In genomic region chr2:11481789-11482472, GRCh38 we compare ENCODE assay signal across 11 cellular contexts. TPM values are rescaled to one million over a fixed set of nuclear protein-coding genes. Genes with fewer than 3 reads are reported as not detected.
A peak's percentile ranks its signal among the peaks of the same experiment; 100 is the strongest.
DNase-seq lines count a peak whose midpoint lies in the region; ATAC-seq and TF ChIP-seq lines count a peak whose summit lies in the region.
"Had no signal": no experiment of that assay in that cellular context is flagged by ENCODE, and none has a peak within 500 bp of the region (broad histone marks: within the 10 kb centered on the region; RNA-seq: fewer than 3 reads in every experiment).

No MANE protein-coding gene starts in this region.

- peak overlapping the region; percentile 100 for H2BK12ac ChIP-seq in neuronal stem cell (ENCODE audit: low read length)

- H4K91ac ChIP-seq in neuronal stem cell (ENCODE audit: low read depth, low read length, poor library complexity), result no peak overlapping the region

- no peak for TF ChIP-seq POLR2A in heart left ventricle (IDR thresholded peaks at IDR 0.05)

- H2BK15ac ChIP-seq in neuronal stem cell (ENCODE audit: low read length), result peak overlapping the region; percentile 85

- H3K36me3 ChIP-seq in heart left ventricle (no peaks in the 10 kb centered on the region), hepatocyte (replicated peaks; ENCODE audit: insufficient read depth, low read depth) (no peaks in the 10 kb centered on the region), neuronal stem cell (replicated peaks in 1 of 2; ENCODE audit: control insufficient read depth in 2 of 2, insufficient read depth in 2 of 2, low read length in 2 of 2) (peaks cover 0 to 28% of the 10 kb centered on the region in 2 donors), Karpas-422 (ENCODE audit: insufficient read depth, low read length) (no peaks in the 10 kb centered on the region)
- H3K36me3 ChIP-seq: transverse colon had no signal

- peak overlapping the region; percentile 70 for H2AK5ac ChIP-seq in neuronal stem cell (ENCODE audit: low read depth, low read length)

- WGBS in heart left ventricle, 4 donors, result 34 to 63% (median 50%) methylated on average over 18 to 61 of the region's 61 CpGs
- 36% methylated on average over 39 of the region's 61 CpGs for WGBS in hepatocyte (ENCODE audit: low lambda C conversion rate, missing lambda C conversion rate)
- no CpG with 5 or more reads among the region's 61 CpGs for WGBS in neuronal stem cell (ENCODE audit: extremely low coverage in 2 of 2, insufficient read length in 2 of 2, insufficient replicate concordance in 1 of 2), 2 donors

- H2BK120ac ChIP-seq in neuronal stem cell (ENCODE audit: low read depth, low read length), result peak overlapping the region; percentile 94

- H3K23ac ChIP-seq in neuronal stem cell (ENCODE audit: low read depth, low read length, poor library complexity), result peak overlapping the region; percentile 80

- H3K27ac ChIP-seq in heart left ventricle (peak overlapping the region in 4 of 12 donors; percentile 38 to 52 (median 42)), hepatocyte (peak overlapping the region; percentile 36), neuronal stem cell (replicated peaks; ENCODE audit: low read length) (no peak overlapping the region), Karpas-422 (ENCODE audit: low read length) (no peak overlapping the region)

- ATAC-seq in heart left ventricle (peak in 1 of 4 donors; percentile 19), GM18873 (IDR thresholded peaks at IDR 0.05; ENCODE audit: low FRiP score, unreplicated experiment) (no peak)

- H3K9me2 ChIP-seq in hepatocyte (replicated peaks; ENCODE audit: insufficient read depth) (no peaks in the 10 kb centered on the region), Karpas-422 (replicated peaks; ENCODE audit: insufficient read depth, low read length) (no peaks in the 10 kb centered on the region)

- H3K79me2 ChIP-seq in hepatocyte (peaks cover 16% of the 10 kb centered on the region), Karpas-422 (ENCODE audit: low read length) (peaks cover 5% of the 10 kb centered on the region)

- no peaks in the 10 kb centered on the region for H4K20me1 ChIP-seq in hepatocyte (ENCODE audit: insufficient read depth, poor library complexity, severe bottlenecking)
- 0 out of 2 replicates have a peak, but pooled peaks cover 3% of the 10 kb centered on the region for H4K20me1 ChIP-seq in Karpas-422 (ENCODE audit: insufficient read depth, low read depth, low read length)

- H3K9ac ChIP-seq in neuronal stem cell (ENCODE audit: low read depth, low read length, poor library complexity) (peak overlapping the region; percentile 88), Karpas-422 (ENCODE audit: low read length) (no peak overlapping the region)

- H3K4me2 ChIP-seq in hepatocyte, result peak overlapping the region; percentile 96
- peak overlapping the region; percentile 98 for H3K4me2 ChIP-seq in neuronal stem cell (ENCODE audit: insufficient read depth, low read length, poor library complexity, severe bottlenecking)
- H3K4me2 ChIP-seq in Karpas-422 (ENCODE audit: low read depth, low read length, poor library complexity, severe bottlenecking), result no peak overlapping the region

- H3K9me3 ChIP-seq in heart left ventricle (no peaks in the 10 kb centered on the region), hepatocyte (ENCODE audit: low read depth) (no peaks in the 10 kb centered on the region), neuronal stem cell (replicated peaks in 1 of 2; ENCODE audit: control insufficient read depth in 2 of 2, insufficient read depth in 1 of 2, low read depth in 1 of 2, low read length in 2 of 2) (peaks cover 0 to 16% of the 10 kb centered on the region in 2 donors), Karpas-422 (ENCODE audit: low read length) (no peaks in the 10 kb centered on the region)
- H3K9me3 ChIP-seq: transverse colon had no signal

- peak overlapping the region; percentile 68 for H2AFZ ChIP-seq in hepatocyte
- no peak overlapping the region for H2AFZ ChIP-seq in neuronal stem cell (ENCODE audit: low read length)
- no peak overlapping the region for H2AFZ ChIP-seq in Karpas-422 (ENCODE audit: low read length)

- peak overlapping the region; percentile 66 for H3K4ac ChIP-seq in neuronal stem cell (ENCODE audit: low read length)

- H3K27me3 ChIP-seq in heart left ventricle (peaks cover 0 to 58% (median 9%) of the 10 kb centered on the region in 9 donors), hepatocyte (peaks cover 25% of the 10 kb centered on the region), neuronal stem cell (ENCODE audit: control insufficient read depth in 3 of 3, insufficient read depth in 3 of 3, low read depth in 1 of 3, low read length in 3 of 3) (peaks cover 0 to 4% (median 0%) of the 10 kb centered on the region in 3 experiments), Karpas-422 (ENCODE audit: low read length) (no peaks in the 10 kb centered on the region)

- intact Hi-C loops in heart left ventricle (cut with DNase I), result no loop called here
- intact Hi-C loops in cardiac septum (cut with DNase I), result loop anchor here (10.0 kb wide), 1 partner anchor 193 kb away; the partner anchor contains the start of gene NTSR2

- in situ Hi-C loops in G401 (cut with HindIII; ENCODE audit: low sequenced_read_pairs), result no loop called here

- peak overlapping the region; percentile 82 for H3K14ac ChIP-seq in neuronal stem cell (ENCODE audit: low read length)

- H3K79me1 ChIP-seq in neuronal stem cell (ENCODE audit: low read depth, low read length), result peaks cover 10% of the 10 kb centered on the region

- peaks cover 0 to 15% (median 0%) of the 10 kb centered on the region in 12 donors for H3K4me1 ChIP-seq in heart left ventricle
- H3K4me1 ChIP-seq in hepatocyte (ENCODE audit: insufficient read depth), result peaks cover 11% of the 10 kb centered on the region
- H3K4me1 ChIP-seq in neuronal stem cell (ENCODE audit: control insufficient read depth in 2 of 2, insufficient read depth in 1 of 2, low read depth in 1 of 2, low read length in 2 of 2), result peaks cover 14 to 33% of the 10 kb centered on the region in 2 donors
- H3K4me1 ChIP-seq in Karpas-422 (ENCODE audit: low read length), result peaks cover 16% of the 10 kb centered on the region

- DNase-seq in heart left ventricle (no peak), cardiac septum (ENCODE audit: low spot score) (no peak), hepatocyte (ENCODE audit: low spot score) (no peak), neuronal stem cell (ENCODE audit: low spot score) (no peak), Karpas-422 (no peak), COLO829 (ENCODE audit: low spot score) (no peak), G401 (ENCODE audit: low spot score) (no peak)
- DNase-seq: activated T-cell treated with anti-CD3 and anti-CD28 coated beads for 4 hours, DMS 273 treated with DMSO at 0.1 percent for 48 hours, transverse colon had no signal

- peak overlapping the region; percentile 82 for H4K8ac ChIP-seq in neuronal stem cell (ENCODE audit: low read depth, low read length)

- peak overlapping the region; percentile 99 for H3K18ac ChIP-seq in neuronal stem cell (ENCODE audit: low read length)

- peak overlapping the region; percentile 87 for H2BK5ac ChIP-seq in neuronal stem cell (ENCODE audit: low read length)

- TF ChIP-seq CTCF in heart left ventricle (IDR thresholded peaks at IDR 0.05) (no peak), hepatocyte (IDR thresholded peaks at IDR 0.05; ENCODE audit: poor library complexity) (no peak)

- H3K4me3 ChIP-seq in heart left ventricle (peak overlapping the region; percentile 29 to 71 (median 56)), hepatocyte (peak overlapping the region; percentile 60), neuronal stem cell (ENCODE audit: low read length in 2 of 2) (peak overlapping the region; percentile 99 to 100), Karpas-422 (ENCODE audit: low read length) (no peak overlapping the region)

RNA-seq across cellular contexts. Expression of gene E2F6, which starts 16.0 kb away (rescaled TPM):
- total RNA-seq in heart left ventricle (10 to 100 TPM; 12.6 to 20.4 (median 15.8) TPM), cardiac septum (18.7 TPM), hepatocyte (18.3 and 23.1 TPM in 2 replicates)
- polyA plus RNA-seq in heart left ventricle (10 to 100 TPM in 1 of 2 donors, 1 to 10 TPM in 1; 8.7 to 14.6 TPM), hepatocyte (13.8 and 24.6 TPM in 2 replicates)
- polyA plus RNA-seq in neuronal stem cell (2013, experiment 1 of 2), result 16.2 TPM
- polyA plus RNA-seq in neuronal stem cell (2013, experiment 2 of 2), result 17.7 TPM
- total RNA-seq in Karpas-422 (2014; rRNA removed; shearing (Covaris generic); ENCODE audit: low replicate concordance), result 11.5 and 14.6 TPM in 2 replicates
- 42.2 and 60.8 TPM in 2 replicates for total RNA-seq in G401 (2014; rRNA removed; shearing (Covaris generic))

RNA-seq across cellular contexts. Expression of gene GREB1, which starts 51.9 kb away (rescaled TPM):
- 10 to 100 TPM in 1 of 9 donors, 1 to 10 TPM in 8; 3.1 to 11.5 (median 5.7) TPM for total RNA-seq in heart left ventricle
- 1 to 10 TPM; 1.4 to 4.0 TPM for polyA plus RNA-seq in heart left ventricle
- 2.9 TPM for total RNA-seq in cardiac septum
- 4.0 and 5.7 TPM in 2 replicates for total RNA-seq in hepatocyte
- polyA plus RNA-seq in hepatocyte, result 3.3 and 6.4 TPM in 2 replicates
- 16.7 TPM for polyA plus RNA-seq in neuronal stem cell (2013, experiment 1 of 2)
- 16.9 TPM for polyA plus RNA-seq in neuronal stem cell (2013, experiment 2 of 2)
- total RNA-seq in Karpas-422 (2014; rRNA removed; shearing (Covaris generic); ENCODE audit: low replicate concordance), result 4.4 TPM in 2 replicates
- 7.9 and 14.7 TPM in 2 replicates for total RNA-seq in G401 (2014; rRNA removed; shearing (Covaris generic))
